18 cellular contexts compared by ENCODE assay signal in genomic region chr2:38734299-38735058, GRCh38. TPM values are rescaled to one million over a fixed set of nuclear protein-coding genes. Genes with fewer than 3 reads are reported as not detected.
DNase-seq lines count a peak whose midpoint lies in the region; ATAC-seq and TF ChIP-seq lines count a peak whose summit lies in the region.
"Had no signal": no experiment of that assay in that cellular context is flagged by ENCODE, and none has a peak within 500 bp of the region (broad histone marks: within the 10 kb centered on the region; RNA-seq: fewer than 3 reads in every experiment).

No MANE protein-coding gene starts in this region.

- DNase-seq in cardiac muscle cell (ENCODE audit: low read depth in 1 of 2, low spot score in 1 of 2) (no peak), Right ventricle myocardium superior (no peak), T-cell (no peak), left colon (no peak), thyroid gland (peak; percentile 47 to 48), T1000 (lab: John Stamatoyannopoulos, UW) (no peak)
- DNase-seq in stimulated activated CD8-positive, alpha-beta memory T cell treated with anti-CD3 and anti-CD28 coated beads, Interleukin-4, amount 100 ng/mL, for 48 hours = no peak
- DNase-seq: activated CD4-positive, alpha-beta T cell treated with anti-CD3 and anti-CD28 coated beads, Interleukin-2, amount 10 ng/mL, durations not matched to agents 7 days and 5 days; amygdala; CD8-positive, alpha-beta T cell; DMS79 treated with DMSO at 0.1 percent for 48 hours; KBM-7; midbrain; MV-4-11; NCI-H187 treated with DMSO at 0.1 percent for 48 hours; SW 1271 had no signal

- H3K27me3 Mint-ChIP-seq in T-cell = no peaks in the 10 kb centered on the region
- H3K27me3 Mint-ChIP-seq: activated CD4-positive, alpha-beta T cell treated with anti-CD3 and anti-CD28 coated beads, Interleukin-2, amount 10 ng/mL, durations not matched to agents 7 days and 5 days had no signal

- WGBS in thyroid gland, 2 donors = 54 to 57% methylated on average over 9 of the region's 9 CpGs

- intact Hi-C loops in Right ventricle myocardium superior (cut with DNase I) (no loop called here), left colon (cut with DNase I, micrococcal nuclease) (loop anchor here in 1 of 2 donors (10.0 kb wide), 1 partner anchor 420 kb away; no protein-coding TSS in a partner anchor), thyroid gland (cut with DNase I) (loop anchor here (10.0 kb wide), 1 partner anchor 410 kb away; no protein-coding TSS in a partner anchor)

- peaks cover 11% of the 10 kb centered on the region for H3K36me3 ChIP-seq in cardiac muscle cell
- peaks cover 7 to 9% of the 10 kb centered on the region in 2 donors for H3K36me3 ChIP-seq in thyroid gland

- no peaks in the 10 kb centered on the region for H3K4me1 ChIP-seq in cardiac muscle cell (ENCODE audit: low read depth)
- peaks cover 0 to 16% of the 10 kb centered on the region in 2 donors for H3K4me1 ChIP-seq in thyroid gland

- H3K4me3 ChIP-seq in cardiac muscle cell = no peak overlapping the region
- H3K4me3 ChIP-seq in thyroid gland (replicated peaks in 1 of 3) = no peak overlapping the region
- H3K4me3 ChIP-seq: thoracic aorta had no signal

- ATAC-seq in Right ventricle myocardium superior (ENCODE audit: poor library complexity) (no peak), T-cell (replicated peaks in 1 of 4) (peak in 2 of 4 experiments; percentile 5 to 30), left colon (peak; percentile 63), GM19395 (IDR thresholded peaks at IDR 0.05; ENCODE audit: unreplicated experiment) (no peak)
- ATAC-seq: CD8-positive, alpha-beta T cell had no signal

- no peak for TF ChIP-seq CTCF in cardiac muscle cell (IDR thresholded peaks at IDR 0.05; ENCODE audit: low read depth, low read length)
- peak in 1 of 6 experiments; percentile 25 for TF ChIP-seq CTCF in thyroid gland (IDR thresholded peaks at IDR 0.05)

- H3K27me3 ChIP-seq in cardiac muscle cell (no peaks in the 10 kb centered on the region), thyroid gland (no peaks in the 10 kb centered on the region)

- no peak for TF ChIP-seq POLR2A in thyroid gland (IDR thresholded peaks at IDR 0.05)

- peaks cover 5 to 14% (median 14%) of the 10 kb centered on the region in 3 donors for H3K4me1 Mint-ChIP-seq in T-cell

- CTCF ChIA-PET in T-cell (lab: Charles Lee) = interaction anchor here (0.6 to 2.7 kb wide), 13 partner anchors 9 to 1219 kb away, joined by 3 to 14 read pairs (median 5); no protein-coding TSS in a partner anchor

- no peak overlapping the region for H3K4me3 Mint-ChIP-seq in T-cell
- H3K4me3 Mint-ChIP-seq: activated CD4-positive, alpha-beta T cell treated with anti-CD3 and anti-CD28 coated beads, Interleukin-2, amount 10 ng/mL, durations not matched to agents 7 days and 5 days; CD8-positive, alpha-beta T cell had no signal

- no peaks in the 10 kb centered on the region for H3K9me3 Mint-ChIP-seq in T-cell
- H3K9me3 Mint-ChIP-seq: activated CD4-positive, alpha-beta T cell treated with anti-CD3 and anti-CD28 coated beads, Interleukin-2, amount 10 ng/mL, durations not matched to agents 7 days and 5 days; CD8-positive, alpha-beta T cell had no signal

- peak overlapping the region; percentile 19 for H3K27ac ChIP-seq in cardiac muscle cell
- peak overlapping the region in 2 of 3 donors; percentile 21 to 22 for H3K27ac ChIP-seq in thyroid gland
- H3K27ac ChIP-seq: thoracic aorta had no signal

- peaks cover 54% of the 10 kb centered on the region for H3K36me3 Mint-ChIP-seq in T-cell

- POLR2A ChIA-PET in T-cell (lab: Charles Lee) = interaction anchor here (0.5 to 2.2 kb wide), 11 partner anchors 8 to 187 kb away, joined by 3 to 22 read pairs (median 7); partner anchors contain the start of gene SRSF7 (in 1 of the 2)

- peak overlapping the region; percentile 55 for H3K27ac Mint-ChIP-seq in T-cell
- H3K27ac Mint-ChIP-seq: activated CD4-positive, alpha-beta T cell treated with anti-CD3 and anti-CD28 coated beads, Interleukin-2, amount 10 ng/mL, durations not matched to agents 7 days and 5 days; CD8-positive, alpha-beta T cell had no signal

- no peaks in the 10 kb centered on the region for H3K9me3 ChIP-seq in cardiac muscle cell (ENCODE audit: low read depth)
- no peaks in the 10 kb centered on the region for H3K9me3 ChIP-seq in thyroid gland
- H3K9me3 ChIP-seq: thoracic aorta had no signal

RNA-seq across cellular contexts. Expression of gene SRSF7, which starts 16.7 kb away (rescaled TPM):
- total RNA-seq in cardiac muscle cell (79.6 and 118 TPM in 2 replicates), Right ventricle myocardium superior (45.9 TPM), T-cell (100 to 1,000 TPM; 252 to 649 (median 265) TPM), left colon (10 to 100 TPM; 85.6 to 91.2 TPM), thyroid gland (100 to 1,000 TPM in 3 of 4 donors, 10 to 100 TPM in 1; 80.8 to 121 (median 117) TPM)
- polyA plus RNA-seq in cardiac muscle cell = 136 and 179 TPM in 2 replicates

RNA-seq across cellular contexts. Expression of gene GEMIN6, which starts 43.5 kb away (rescaled TPM):
- total RNA-seq in cardiac muscle cell (8.8 and 10.5 TPM in 2 replicates), Right ventricle myocardium superior (4.9 TPM), T-cell (10 to 100 TPM in 3 of 5 donors, 1 to 10 TPM in 2; 4.2 to 16.3 (median 11.8) TPM), left colon (1 to 10 TPM; 5.1 to 6.9 TPM), thyroid gland (10 to 100 TPM in 1 of 4 donors, 1 to 10 TPM in 3; 6.6 to 12.1 (median 9.1) TPM)
- 18.0 and 18.5 TPM in 2 replicates for polyA plus RNA-seq in cardiac muscle cell

Comparison
In these comparisons a context has a peak if more than half of its experiments do, and no peak if none do; other contexts are left out.
1. DNase-seq: peak in thyroid gland (2 of 2); none in cardiac muscle cell (0 of 2), Right ventricle myocardium superior (single experiment), T-cell (0 of 34), left colon (0 of 2), stimulated activated CD8-positive, alpha-beta memory T cell treated with anti-CD3 and anti-CD28 coated beads, Interleukin-4, amount 100 ng/mL, for 48 hours (single experiment) and T1000 (single experiment).